ENCODE assay signal across 14 cellular contexts in the genomic region with DNA sequence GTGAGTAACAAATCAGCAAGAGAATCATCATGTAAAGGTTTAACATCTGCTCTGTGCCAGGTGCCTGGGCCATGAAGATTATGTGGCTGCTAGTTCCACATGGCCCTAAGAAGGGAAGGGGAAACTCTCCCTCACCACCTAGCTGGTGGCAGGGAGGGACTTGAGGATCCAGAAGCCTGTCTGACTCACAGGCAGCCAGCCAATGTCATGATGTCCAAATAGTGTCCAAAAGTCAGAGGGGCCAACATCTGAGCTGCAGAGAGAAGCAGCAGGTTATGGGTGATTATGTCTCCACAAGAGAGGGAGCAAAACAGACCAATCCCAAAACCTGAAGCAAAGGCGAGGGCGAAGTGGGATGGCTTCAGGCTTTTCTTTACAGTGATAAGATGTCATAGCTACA.
"Had no signal": no experiment of that assay in that cellular context is flagged by ENCODE, and none has a peak within 500 bp of the region (broad histone marks: within the 10 kb centered on the region; RNA-seq: fewer than 3 reads in every experiment).

No MANE protein-coding gene starts in this region.

- H3K36me3 Mint-ChIP-seq: stimulated activated effector memory CD8-positive, alpha-beta T cell treated with anti-CD3 and anti-CD28 coated beads, Interleukin-12 subunit alpha, Interleukin-12 subunit beta, amount 100 ng/mL, for 72 hours had no signal

- FAIRE-seq: endometrium, keratinocyte had no signal

- H3K9me3 Mint-ChIP-seq: stimulated activated effector memory CD8-positive, alpha-beta T cell treated with anti-CD3 and anti-CD28 coated beads, Interleukin-12 subunit alpha, Interleukin-12 subunit beta, amount 100 ng/mL, for 72 hours had no signal

- ATAC-seq: esophagus mucosa; left lung; stimulated activated effector memory CD8-positive, alpha-beta T cell treated with anti-CD3 and anti-CD28 coated beads, Interleukin-12 subunit alpha, Interleukin-12 subunit beta, amount 100 ng/mL, for 72 hours; upper lobe of right lung had no signal

- DNase-seq: activated CD4-positive, alpha-beta T cell treated with anti-CD3 and anti-CD28 coated beads, Interleukin-2, amount 50 U/mL, for 4 hours; activated CD4-positive, CD25-positive, alpha-beta regulatory T cell treated with anti-CD3 and anti-CD28 coated beads, Interleukin-2, amount 50 U/mL, for 72 hours; activated gamma-delta T cell treated with Interleukin-2 at 50 U/mL for 16 hours; activated T-cell treated with anti-CD3 and anti-CD28 coated beads, Interleukin-2, amount 50 U/mL, for 48 hours; amniotic stem cell; dorsolateral prefrontal cortex; left lung; mammary epithelial cell; upper lobe of right lung had no signal

- H3K4me3 Mint-ChIP-seq: activated naive CD8-positive, alpha-beta T cell; stimulated activated effector memory CD8-positive, alpha-beta T cell treated with anti-CD3 and anti-CD28 coated beads, Interleukin-12 subunit alpha, Interleukin-12 subunit beta, amount 100 ng/mL, for 72 hours had no signal

- H3K27me3 Mint-ChIP-seq: activated naive CD8-positive, alpha-beta T cell had no signal

- H3K27ac Mint-ChIP-seq: stimulated activated effector memory CD8-positive, alpha-beta T cell treated with anti-CD3 and anti-CD28 coated beads, Interleukin-12 subunit alpha, Interleukin-12 subunit beta, amount 100 ng/mL, for 72 hours had no signal
